Comparison of ENCODE assay signal across 14 cellular contexts in genomic region chr15:97761124-97761523, GRCh38.
DNase-seq lines count a peak whose midpoint lies in the region; ATAC-seq, FAIRE-seq and TF ChIP-seq lines count a peak whose summit lies in the region.
"Had no signal": no experiment of that assay in that cellular context is flagged by ENCODE, and none has a peak within 500 bp of the region (broad histone marks: within the 10 kb centered on the region; RNA-seq: fewer than 3 reads in every experiment).

No MANE protein-coding gene starts in this region.

- H3K36me3 ChIP-seq in GM23338 (ENCODE audit: insufficient read depth) = no peaks in the 10 kb centered on the region
- H3K36me3 ChIP-seq in RWPE2 (ENCODE audit: low read depth) = no peaks in the 10 kb centered on the region
- no peaks in the 10 kb centered on the region for H3K36me3 ChIP-seq in keratinocyte (ENCODE audit: control insufficient read depth in 2 of 2, extremely low read depth in 1 of 2, insufficient read depth in 2 of 2, low read length in 2 of 2)
- H3K36me3 ChIP-seq: BLaER1 treated with 17β-estradiol and CSF1 and Interleukin-3, amounts not matched to agents 10 nM and 100 nM; HAP-1 had no signal

- H3K4me1 Mint-ChIP-seq in GM23338 = no peaks in the 10 kb centered on the region; the same call in 2 of the 3 replicates
- H3K4me1 Mint-ChIP-seq: B cell had no signal

- TF ChIP-seq CTCF in GM23338 (conservative IDR thresholded peaks at IDR 0.05; ENCODE audit: low read depth in 2 of 2) (no peak), RWPE2 (IDR thresholded peaks at IDR 0.05; ENCODE audit: poor library complexity, severe bottlenecking) (no peak), keratinocyte (optimal IDR thresholded peaks at IDR 0.05 in 1 of 3, IDR thresholded peaks at IDR 0.05 in 1 of 3, conservative IDR thresholded peaks at IDR 0.05 in 1 of 3; ENCODE audit: extremely low read depth in 1 of 3, insufficient read depth in 2 of 3, low read length in 3 of 3) (no peak)

- no peak overlapping the region for H3K4me3 Mint-ChIP-seq in GM23338
- H3K4me3 Mint-ChIP-seq: B cell; CD8-positive, alpha-beta T cell had no signal

- H3K9ac ChIP-seq in keratinocyte (ENCODE audit: control insufficient read depth, extremely low read depth, insufficient read depth, low read length) = no peak overlapping the region
- H3K9ac ChIP-seq: BLaER1 treated with 17β-estradiol and CSF1 and Interleukin-3, amounts not matched to agents 10 nM and 100 nM had no signal

- H4K20me1 ChIP-seq in GM23338 (replicated peaks; ENCODE audit: insufficient read depth) (no peaks in the 10 kb centered on the region), keratinocyte (ENCODE audit: control insufficient read depth, extremely low read depth, insufficient read depth, low read length) (no peaks in the 10 kb centered on the region)

- H2AFZ ChIP-seq in GM23338 (peak overlapping the region; percentile 81; the same call in 1 of the 2 replicates), keratinocyte (ENCODE audit: control insufficient read depth, low read length) (peak overlapping the region; percentile 42)

- no peaks in the 10 kb centered on the region for H3K79me2 ChIP-seq in GM23338 (replicated peaks; ENCODE audit: insufficient read depth)
- no peaks in the 10 kb centered on the region for H3K79me2 ChIP-seq in keratinocyte (ENCODE audit: control insufficient read depth, insufficient read depth, low read length)

- no peak overlapping the region for H3K4me3 ChIP-seq in GM23338
- no peak overlapping the region for H3K4me3 ChIP-seq in RWPE2 (ENCODE audit: severe bottlenecking)
- H3K4me3 ChIP-seq in keratinocyte (ENCODE audit: control insufficient read depth in 2 of 3, extremely low read depth in 1 of 3, insufficient read depth in 2 of 3, low read depth in 1 of 3, low read length in 3 of 3) = no peak overlapping the region
- H3K4me3 ChIP-seq: BLaER1 treated with 17β-estradiol and CSF1 and Interleukin-3, amounts not matched to agents 10 nM and 100 nM; HAP-1 had no signal

- H3K9me3 ChIP-seq in RWPE2 (ENCODE audit: severe bottlenecking) (no peaks in the 10 kb centered on the region), keratinocyte (ENCODE audit: control insufficient read depth, low read depth, low read length) (no peaks in the 10 kb centered on the region)
- H3K9me3 ChIP-seq: BLaER1 treated with 17β-estradiol and CSF1 and Interleukin-3, amounts not matched to agents 10 nM and 100 nM; HAP-1 had no signal

- no peaks in the 10 kb centered on the region for H3F3A ChIP-seq in GM23338 (replicated peaks; ENCODE audit: low read depth)

- no peaks in the 10 kb centered on the region for H3K9me1 ChIP-seq in keratinocyte (ENCODE audit: control insufficient read depth, extremely low read depth, insufficient read depth, low read length)

- H3K36me3 Mint-ChIP-seq in GM23338 (ENCODE audit: low read depth) = no peaks in the 10 kb centered on the region
- H3K36me3 Mint-ChIP-seq: CD8-positive, alpha-beta T cell had no signal

- no peak overlapping the region for H3K27ac Mint-ChIP-seq in GM23338
- H3K27ac Mint-ChIP-seq: B cell; CD8-positive, alpha-beta T cell had no signal

- H3K4me1 ChIP-seq in GM23338 (ENCODE audit: insufficient read depth) = peaks cover 8% of the 10 kb centered on the region
- peaks cover 7% of the 10 kb centered on the region for H3K4me1 ChIP-seq in RWPE2 (ENCODE audit: insufficient read depth, poor library complexity, severe bottlenecking)
- peaks cover 27% of the 10 kb centered on the region for H3K4me1 ChIP-seq in keratinocyte (ENCODE audit: control insufficient read depth, extremely low read depth, insufficient read depth, low read length)
- H3K4me1 ChIP-seq: HAP-1 had no signal

- ATAC-seq in GM23338 (no peak), RWPE2 (ENCODE audit: low read depth) (peak; percentile 50), HG03442 (IDR thresholded peaks at IDR 0.05; ENCODE audit: unreplicated experiment) (no peak)
- ATAC-seq: CD8-positive, alpha-beta T cell had no signal

- peaks cover 2% of the 10 kb centered on the region; the same call in 1 of the 2 replicates for H3K9me2 ChIP-seq in GM23338 (ENCODE audit: insufficient read depth)

- H3K27me3 ChIP-seq in GM23338 (ENCODE audit: insufficient read depth) = no peaks in the 10 kb centered on the region
- no peaks in the 10 kb centered on the region for H3K27me3 ChIP-seq in RWPE2 (ENCODE audit: insufficient read depth, poor library complexity, severe bottlenecking)
- H3K27me3 ChIP-seq in keratinocyte (ENCODE audit: control insufficient read depth, extremely low read depth, insufficient read depth, low read length) = peaks cover 13% of the 10 kb centered on the region

- peaks cover 3% of the 10 kb centered on the region for H3K27me3 Mint-ChIP-seq in GM23338 (ENCODE audit: insufficient read depth, low read depth, poor library complexity)

- FAIRE-seq in keratinocyte (lab: Jason Lieb, UNC) = peak; percentile 84

- dilution Hi-C loops in keratinocyte (cut with MboI; ENCODE audit: extremely low pct_ligation_motif_present, low sequenced_read_pairs) = no loop called here

- H3K27ac ChIP-seq in GM23338 (ENCODE audit: low read depth) (no peak overlapping the region), RWPE2 (ENCODE audit: poor library complexity, severe bottlenecking) (no peak overlapping the region), epithelial cell of prostate (peak overlapping the region; percentile 4), keratinocyte (ENCODE audit: control insufficient read depth, insufficient read depth, low read length) (peak overlapping the region; percentile 13)
- H3K27ac ChIP-seq: BLaER1 treated with 17β-estradiol and CSF1 and Interleukin-3, amounts not matched to agents 10 nM and 100 nM had no signal

- H3K4me2 ChIP-seq in GM23338 (no peak overlapping the region), keratinocyte (ENCODE audit: control insufficient read depth, extremely low read depth, insufficient read depth, low read depth, low read length) (peak overlapping the region; percentile 39)
- H3K4me2 ChIP-seq: BLaER1 treated with 17β-estradiol and CSF1 and Interleukin-3, amounts not matched to agents 10 nM and 100 nM had no signal

- H3K9me3 Mint-ChIP-seq in GM23338 = no peaks in the 10 kb centered on the region
- H3K9me3 Mint-ChIP-seq: CD8-positive, alpha-beta T cell had no signal

- no peak for DNase-seq in GM23338 (ENCODE audit: low spot score)
- no peak for DNase-seq in RWPE2 (ENCODE audit: low spot score)
- DNase-seq in epithelial cell of prostate (ENCODE audit: low read depth, low spot score) = peak; percentile 24
- peak; percentile 49 for DNase-seq in keratinocyte (ENCODE audit: low read depth, low spot score)
- no peak for DNase-seq in activated CD4-positive, alpha-beta T cell treated with anti-CD3 and anti-CD28 coated beads for 1 hour
- no peak for DNase-seq in ecto neural progenitor cell (ENCODE audit: low spot score)
- DNase-seq: Calu3; CD8-positive, alpha-beta T cell; DMS79 treated with DMSO at 0.1 percent for 48 hours; GF-D8 had no signal

TF ChIP-seq in GM23338, 12 proteins besides CTCF, POLR2A, EP300 and RAD21:
- TF ChIP-seq CREB1 (CRISPR knock-in tag; IDR thresholded peaks at IDR 0.05; ENCODE audit: low read depth) (no peak), ZNF114 (CRISPR knock-in tag; IDR thresholded peaks at IDR 0.05) (no peak), ZNF331 (CRISPR knock-in tag; IDR thresholded peaks at IDR 0.05; ENCODE audit: low read depth) (no peak), POLR2AphosphoS5 (IDR thresholded peaks at IDR 0.05; ENCODE audit: low read depth) (no peak), EZH2 (IDR thresholded peaks at IDR 0.05; ENCODE audit: low read depth, unreplicated experiment) (no peak), NANOG (IDR thresholded peaks at IDR 0.05; ENCODE audit: borderline replicate concordance) (no peak)
TF ChIP-seq in GM23338: peak in this region for 0.

Comparison
In these comparisons a context has a peak if more than half of its experiments do, and no peak if none do; other contexts are left out.
1. DNase-seq: peak in epithelial cell of prostate (single experiment) and keratinocyte (single experiment); none in GM23338 (single experiment), RWPE2 (single experiment), activated CD4-positive, alpha-beta T cell treated with anti-CD3 and anti-CD28 coated beads for 1 hour (single experiment) and ecto neural progenitor cell (single experiment).
2. H3K27ac ChIP-seq: peak in epithelial cell of prostate (single experiment) and keratinocyte (single experiment); none in GM23338 (single experiment) and RWPE2 (single experiment).